Comparison of ENCODE assay signal across 13 cellular contexts in genomic region chr5:132205385-132206125, GRCh38. TPM values are rescaled to one million over a fixed set of nuclear protein-coding genes. Genes with fewer than 3 reads are reported as not detected.
DNase-seq lines count a peak whose midpoint lies in the region; ATAC-seq and TF ChIP-seq lines count a peak whose summit lies in the region.
"Had no signal": no experiment of that assay in that cellular context is flagged by ENCODE, and none has a peak within 500 bp of the region (broad histone marks: within the 10 kb centered on the region; RNA-seq: fewer than 3 reads in every experiment).

No MANE protein-coding gene starts in this region.

- H3K4me1 ChIP-seq in adipocyte (ENCODE audit: control insufficient read depth, insufficient read depth, low read length) (peaks cover 17% of the 10 kb centered on the region), lower lobe of right lung (peaks cover 19% of the 10 kb centered on the region), prostate gland (replicated peaks) (no peaks in the 10 kb centered on the region)

- H3K9me3 ChIP-seq in adipocyte (ENCODE audit: control insufficient read depth, low read length), result no peaks in the 10 kb centered on the region
- H3K9me3 ChIP-seq in lower lobe of right lung, result no peaks in the 10 kb centered on the region
- H3K9me3 ChIP-seq in prostate gland, result no peaks in the 10 kb centered on the region

- DNase-seq in GM12865 (ENCODE audit: low read depth) (peak; percentile 59), adipocyte (ENCODE audit: low read depth) (peak; percentile 39), lower lobe of right lung (no peak), coronary artery (ENCODE audit: low spot score) (no peak), superior temporal gyrus (ENCODE audit: extremely low spot score) (no peak), prostate gland (ENCODE audit: low spot score) (no peak), left colon (no peak)
- DNase-seq: activated T-cell treated with anti-CD3 and anti-CD28 coated beads, Interleukin-2, amount 50 U/mL, for 48 hours; C1 segment of cervical spinal cord; central memory CD4-positive, alpha-beta T cell; foreskin melanocyte; retina had no signal

- H3K27ac ChIP-seq in lower lobe of right lung (no peak overlapping the region), coronary artery (peak overlapping the region in 1 of 2 donors; percentile 28), prostate gland (no peak overlapping the region)

- TF ChIP-seq CTCF in GM12865 (IDR thresholded peaks at IDR 0.05; ENCODE audit: insufficient read depth, low read depth, low read length, missing control alignments), result no peak
- no peak for TF ChIP-seq CTCF in lower lobe of right lung (IDR thresholded peaks at IDR 0.05)
- no peak for TF ChIP-seq CTCF in coronary artery (IDR thresholded peaks at IDR 0.05)
- no peak for TF ChIP-seq CTCF in prostate gland (IDR thresholded peaks at IDR 0.05)

- H3K4me3 ChIP-seq in GM12865 (ENCODE audit: low read depth, low read length) (no peak overlapping the region), adipocyte (ENCODE audit: low read length) (no peak overlapping the region), lower lobe of right lung (no peak overlapping the region), coronary artery (no peak overlapping the region), prostate gland (no peak overlapping the region)

- H3K9ac ChIP-seq in adipocyte (ENCODE audit: low read length), result no peak overlapping the region

- peaks cover 45% of the 10 kb centered on the region for H3K36me3 ChIP-seq in adipocyte (ENCODE audit: control insufficient read depth, insufficient read depth, low read length, severe bottlenecking)
- peaks cover 83% of the 10 kb centered on the region for H3K36me3 ChIP-seq in lower lobe of right lung
- no peaks in the 10 kb centered on the region for H3K36me3 ChIP-seq in prostate gland

- ATAC-seq in HG02885 (IDR thresholded peaks at IDR 0.05; ENCODE audit: poor library complexity, unreplicated experiment) (peak; percentile 63), lower lobe of right lung (peak; percentile 23 to 61), left colon (no peak)

- TF ChIP-seq POLR2A in prostate gland (IDR thresholded peaks at IDR 0.05), result no peak

- H3K27me3 ChIP-seq in adipocyte (replicated peaks; ENCODE audit: control insufficient read depth, insufficient read depth, low read length), result no peaks in the 10 kb centered on the region
- no peaks in the 10 kb centered on the region for H3K27me3 ChIP-seq in lower lobe of right lung (ENCODE audit: low read depth)
- H3K27me3 ChIP-seq in prostate gland (replicated peaks; ENCODE audit: insufficient read depth), result no peaks in the 10 kb centered on the region

- 80% methylated on average over 5 of the region's 5 CpGs for WGBS in prostate gland

- intact Hi-C loops in lower lobe of right lung (cut with DNase I) (no loop called here), prostate gland (cut with DNase I) (no loop called here), left colon (cut with DNase I, micrococcal nuclease) (no loop called here)

RNA-seq across cellular contexts. Expression of gene P4HA2, which starts 22.1 kb away (rescaled TPM):
- total RNA-seq in lower lobe of right lung (75.7 TPM), prostate gland (10 to 100 TPM; 16.8 to 18.0 TPM), left colon (10 to 100 TPM; 56.7 to 69.4 TPM)

RNA-seq across cellular contexts. Expression of gene PDLIM4, which starts 51.9 kb away (rescaled TPM):
- total RNA-seq in lower lobe of right lung, result 6.7 TPM
- 10 to 100 TPM; 35.9 to 50.2 TPM for total RNA-seq in prostate gland
- 10 to 100 TPM in 1 of 2 donors, 1 to 10 TPM in 1; 1.5 to 11.9 TPM for total RNA-seq in left colon

Comparison
In these comparisons a context has a peak if more than half of its experiments do, and no peak if none do; other contexts are left out.
1. DNase-seq: peak in GM12865 (single experiment) and adipocyte (single experiment); none in lower lobe of right lung (single experiment), coronary artery (single experiment), superior temporal gyrus (single experiment), prostate gland (single experiment) and left colon (0 of 2).